1 cellular context compared by ENCODE assay signal in genomic region chr19:1606138-1606651, GRCh38.
A peak's percentile ranks its signal among the peaks of the same experiment; 100 is the strongest.
TF ChIP-seq lines count a peak whose summit lies in the region.

No MANE protein-coding gene starts in this region.

TF ChIP-seq in K562, 482 proteins besides CTCF, POLR2A, EP300 and RAD21 (continued from another document and continues in another):
- TF ChIP-seq HINFP (tag; conservative IDR thresholded peaks at IDR 0.05; ENCODE audit: low read depth), result no peak
- no peak for TF ChIP-seq NKRF (IDR thresholded peaks at IDR 0.05; ENCODE audit: borderline replicate concordance)
- no peak for TF ChIP-seq ARID4B (CRISPR knock-in tag; IDR thresholded peaks at IDR 0.05)
- TF ChIP-seq RBBP5 (IDR thresholded peaks at IDR 0.05; ENCODE audit: borderline replicate concordance, insufficient read depth, low read length, poor library complexity, severe bottlenecking), result no peak
- TF ChIP-seq MAFG (tag; conservative IDR thresholded peaks at IDR 0.05), result no peak
- no peak; the same call in 1 of the 2 replicates for TF ChIP-seq NFATC3 (IDR thresholded peaks at IDR 0.05)
- TF ChIP-seq HNRNPLL (IDR thresholded peaks at IDR 0.05; ENCODE audit: low read depth, low read length, poor library complexity, severe bottlenecking), result peak; percentile 1
- TF ChIP-seq CREB1 (IDR thresholded peaks at IDR 0.05), result no peak
- TF ChIP-seq CREB1 (CRISPR knock-in tag; IDR thresholded peaks at IDR 0.05), result no peak
- TF ChIP-seq MAZ (CRISPR knock-in tag; conservative IDR thresholded peaks at IDR 0.05 in 1 of 2, IDR thresholded peaks at IDR 0.05 in 1 of 2), result no peak; a peak in 1 of 4 replicates
- no peak for TF ChIP-seq ZNF507 (tag; conservative IDR thresholded peaks at IDR 0.05)
- TF ChIP-seq ZFP36 (IDR thresholded peaks at IDR 0.05; ENCODE audit: low read depth, low read length, partially characterized antibody), result peak; percentile 100
- peak; percentile 99 for TF ChIP-seq CHD4 (IDR thresholded peaks at IDR 0.05; ENCODE audit: insufficient read depth, insufficient replicate concordance, low read depth, low read length, poor library complexity, severe bottlenecking)
- 0 out of 2 replicates have a peak, but pooled peaks have one; percentile 64 for TF ChIP-seq TCF15 (CRISPR knock-in tag; IDR thresholded peaks at IDR 0.05)
- TF ChIP-seq DMBX1 (CRISPR knock-in tag; IDR thresholded peaks at IDR 0.05; ENCODE audit: borderline replicate concordance), result peak; percentile 69; the same call in 1 of the 2 replicates
- no peak for TF ChIP-seq ZHX1 (conservative IDR thresholded peaks at IDR 0.05; ENCODE audit: low read length)
- TF ChIP-seq ZNF436 (CRISPR knock-in tag; IDR thresholded peaks at IDR 0.05), result peak; percentile 99
- TF ChIP-seq CCNT2 (IDR thresholded peaks at IDR 0.05; ENCODE audit: borderline replicate concordance, extremely low read depth, insufficient read length, low read depth, low read length), result no peak
- no peak for TF ChIP-seq ZSCAN32 (CRISPR knock-in tag; IDR thresholded peaks at IDR 0.05)
- peak; percentile 56 for TF ChIP-seq PHF20 (IDR thresholded peaks at IDR 0.05; ENCODE audit: partially characterized antibody)
- no peak for TF ChIP-seq SRSF1 (IDR thresholded peaks at IDR 0.05; ENCODE audit: low read depth, low read length)
- peak; percentile 40; the same call in 1 of the 2 replicates for TF ChIP-seq KLF13 (tag; IDR thresholded peaks at IDR 0.05; ENCODE audit: borderline replicate concordance, low read depth)
- 0 out of 2 replicates have a peak, but pooled peaks have one; percentile 22 for TF ChIP-seq HMG20A (CRISPR knock-in tag; conservative IDR thresholded peaks at IDR 0.05)
- no peak for TF ChIP-seq SAP30 (IDR thresholded peaks at IDR 0.05; ENCODE audit: borderline replicate concordance, insufficient read depth, low read depth, low read length, poor library complexity, severe bottlenecking)
- TF ChIP-seq CC2D1A (IDR thresholded peaks at IDR 0.05), result peak; percentile 77
- no peak for TF ChIP-seq NCOR1 (IDR thresholded peaks at IDR 0.05)
- TF ChIP-seq ZNF395 (CRISPR knock-in tag; IDR thresholded peaks at IDR 0.05), result no peak
- TF ChIP-seq ZNF449 (CRISPR knock-in tag; IDR thresholded peaks at IDR 0.05), result no peak
- no peak for TF ChIP-seq STAT5B (CRISPR knock-in tag; IDR thresholded peaks at IDR 0.05)
- TF ChIP-seq CBX1 (IDR thresholded peaks at IDR 0.05; ENCODE audit: low read depth), result peak; percentile 96
- no peak; the same call in 1 of the 2 replicates for TF ChIP-seq TOE1 (IDR thresholded peaks at IDR 0.05; ENCODE audit: borderline replicate concordance)
- TF ChIP-seq TOE1 (CRISPR knock-in tag; IDR thresholded peaks at IDR 0.05; ENCODE audit: borderline replicate concordance, low read depth), result no peak
- TF ChIP-seq HDGF (IDR thresholded peaks at IDR 0.05), result peak; percentile 96
- TF ChIP-seq FOSL1 (tag; conservative IDR thresholded peaks at IDR 0.05), result no peak
- TF ChIP-seq TAL1 (IDR thresholded peaks at IDR 0.05), result no peak
- no peak for TF ChIP-seq CEBPB (tag; IDR thresholded peaks at IDR 0.05)
- 0 out of 2 replicates have a peak, but pooled peaks have one; percentile 6 for TF ChIP-seq ZEB2 (IDR thresholded peaks at IDR 0.05)
- TF ChIP-seq NEUROD1 (IDR thresholded peaks at IDR 0.05; ENCODE audit: borderline replicate concordance, low read depth, low read length, partially characterized antibody), result no peak
- TF ChIP-seq FOS (IDR thresholded peaks at IDR 0.05; ENCODE audit: extremely low read depth, insufficient read length), result no peak
- TF ChIP-seq ZBTB5 (IDR thresholded peaks at IDR 0.05), result 0 out of 2 replicates have a peak, but pooled peaks have one; percentile 28
- TF ChIP-seq CHCHD3 (CRISPR knock-in tag; IDR thresholded peaks at IDR 0.05), result no peak
- peak; percentile 12; the same call in 1 of the 2 replicates for TF ChIP-seq SMARCE1 (IDR thresholded peaks at IDR 0.05)
- TF ChIP-seq ARID1B (IDR thresholded peaks at IDR 0.05), result peak; percentile 10; the same call in 1 of the 2 replicates
- no peak for TF ChIP-seq ATF4 (CRISPR knock-in tag; IDR thresholded peaks at IDR 0.05)
- no peak; the same call in 1 of the 2 replicates for TF ChIP-seq SMAD4 (CRISPR knock-in tag; conservative IDR thresholded peaks at IDR 0.05)
- no peak for TF ChIP-seq ZNF3 (CRISPR knock-in tag; IDR thresholded peaks at IDR 0.05)
- TF ChIP-seq ILK (tag; IDR thresholded peaks at IDR 0.05; ENCODE audit: borderline replicate concordance, low read depth), result no peak
- 0 out of 2 replicates have a peak, but pooled peaks have one; percentile 51 for TF ChIP-seq ZNF583 (CRISPR knock-in tag; IDR thresholded peaks at IDR 0.05)
